Comparison of ENCODE assay signal across 11 cellular contexts in genomic region chr1:96713649-96714048, GRCh38.
"Had no signal": no experiment of that assay in that cellular context is flagged by ENCODE, and none has a peak within 500 bp of the region (broad histone marks: within the 10 kb centered on the region; RNA-seq: fewer than 3 reads in every experiment).

No MANE protein-coding gene starts in this region.

- H3K9me3 Mint-ChIP-seq: HFFc6 had no signal

- FAIRE-seq: H1, H54 had no signal

- H3K9ac ChIP-seq: GM23248 had no signal

- H3K9me3 ChIP-seq: HAP-1 had no signal

- H3K27ac ChIP-seq: GM23248 had no signal

- H3K4me3 ChIP-seq: GM23248, GM23338, HAP-1 had no signal

- H3K4me3 Mint-ChIP-seq: GM23338, H9, HFFc6 had no signal

- H3K36me3 ChIP-seq: HAP-1 had no signal

- H3K27ac Mint-ChIP-seq: GM23338, H9, HFFc6 had no signal

- ATAC-seq: GM23338, HCT116 had no signal

- H2AFZ ChIP-seq: GM23248, GM23338 had no signal

- DNase-seq: GM23248, GOT3, H7, H9, HCEC 1CT, HFFc6 had no signal
